8 cellular contexts compared by ENCODE assay signal in the genomic region with DNA sequence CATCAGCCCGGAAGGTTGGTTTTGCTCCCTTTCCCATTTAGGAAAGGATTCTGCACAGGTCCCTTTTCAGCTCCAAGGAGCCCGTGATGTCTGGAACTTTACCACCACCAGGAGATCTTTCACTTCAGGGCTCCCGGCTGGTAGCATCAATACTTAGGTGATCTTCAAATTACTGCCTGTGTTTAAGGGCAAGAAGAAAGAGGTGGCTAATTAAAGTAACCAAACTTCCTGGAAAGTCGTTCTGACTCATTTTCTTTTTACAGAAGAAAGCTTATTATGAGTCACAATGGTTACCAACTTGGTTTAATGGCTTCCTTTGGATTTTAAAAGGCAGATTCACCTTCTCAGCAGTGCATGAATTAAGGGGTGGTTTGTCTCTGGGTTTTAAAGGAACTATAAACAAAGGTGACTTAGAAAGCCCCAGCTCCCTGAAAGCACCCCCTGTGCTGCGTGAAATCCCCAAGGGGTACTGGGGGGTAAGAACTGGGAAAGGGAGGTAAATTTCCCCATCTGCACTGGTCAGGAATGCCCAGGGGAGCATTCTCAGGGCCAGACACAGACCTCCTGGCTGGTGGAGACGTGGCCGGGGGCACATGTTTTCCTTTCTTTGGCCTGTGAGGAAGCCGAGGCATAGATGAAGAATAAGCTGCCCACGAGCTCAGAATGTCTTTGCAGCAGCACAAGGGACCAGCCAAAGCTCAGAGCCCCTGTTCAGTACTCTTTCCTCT. TPM values are rescaled to one million over a fixed set of nuclear protein-coding genes. Genes with fewer than 3 reads are reported as not detected.
DNase-seq lines count a peak whose midpoint lies in the region; ATAC-seq and TF ChIP-seq lines count a peak whose summit lies in the region.

No MANE protein-coding gene starts in this region.

- no peak for TF ChIP-seq EP300 in suprapubic skin (IDR thresholded peaks at IDR 0.05)

- no peak overlapping the region for H3K4me3 ChIP-seq in GM23338
- no peak overlapping the region for H3K4me3 ChIP-seq in Loucy (ENCODE audit: low read length, poor library complexity, severe bottlenecking)
- no peak overlapping the region for H3K4me3 ChIP-seq in BE2C (ENCODE audit: low read depth, low read length)
- H3K4me3 ChIP-seq in suprapubic skin, result no peak overlapping the region

- WGBS in suprapubic skin, result 62% methylated on average over 9 of the region's 9 CpGs

- H3K36me3 ChIP-seq in GM23338 (ENCODE audit: insufficient read depth), result no peaks in the 10 kb centered on the region
- H3K36me3 ChIP-seq in Loucy (ENCODE audit: insufficient read depth, low read length), result no peaks in the 10 kb centered on the region
- no peaks in the 10 kb centered on the region for H3K36me3 ChIP-seq in BE2C
- no peaks in the 10 kb centered on the region for H3K36me3 ChIP-seq in suprapubic skin

- H4K20me1 ChIP-seq in GM23338 (replicated peaks; ENCODE audit: insufficient read depth) (no peaks in the 10 kb centered on the region), Loucy (ENCODE audit: insufficient read depth, low read length, poor library complexity, severe bottlenecking) (no peaks in the 10 kb centered on the region)

- no peak for TF ChIP-seq POLR2A in suprapubic skin (IDR thresholded peaks at IDR 0.05)

- H3K79me2 ChIP-seq in GM23338 (replicated peaks; ENCODE audit: insufficient read depth) (no peaks in the 10 kb centered on the region), Loucy (ENCODE audit: insufficient read depth, low read length) (no peaks in the 10 kb centered on the region)

- H3K9ac ChIP-seq in Loucy (ENCODE audit: low read depth, low read length, poor library complexity, severe bottlenecking), result no peak overlapping the region

- H3K9me3 ChIP-seq in Loucy (ENCODE audit: insufficient read depth, low read depth, low read length) (no peaks in the 10 kb centered on the region), BE2C (no peaks in the 10 kb centered on the region), suprapubic skin (no peaks in the 10 kb centered on the region)

- H2AFZ ChIP-seq in GM23338 (peak overlapping the region; percentile 35), Loucy (ENCODE audit: low read length) (no peak overlapping the region)

- no peak for TF ChIP-seq CTCF in GM23338 (conservative IDR thresholded peaks at IDR 0.05; ENCODE audit: low read depth in 2 of 2)
- TF ChIP-seq CTCF in Loucy (conservative IDR thresholded peaks at IDR 0.05; ENCODE audit: low read length), result no peak
- no peak for TF ChIP-seq CTCF in BE2C (IDR thresholded peaks at IDR 0.05; ENCODE audit: low read depth, low read length)
- TF ChIP-seq CTCF in suprapubic skin (IDR thresholded peaks at IDR 0.05), result no peak

- H3K9me3 Mint-ChIP-seq in GM23338, result no peaks in the 10 kb centered on the region

- DNase-seq in GM03348 (ENCODE audit: low spot score) (peak; percentile 45), GM23338 (ENCODE audit: low spot score) (no peak), epithelial cell of prostate (ENCODE audit: low read depth, low spot score) (peak; percentile 39), BE2C (no peak), suprapubic skin (ENCODE audit: low spot score in 2 of 2) (no peak), NCI-H1417 treated with DMSO at 0.1 percent for 48 hours (lab: John Stamatoyannopoulos, UW) (no peak)

- H3K4me2 ChIP-seq in GM23338 (peak overlapping the region; percentile 38), Loucy (ENCODE audit: low read depth, low read length, poor library complexity, severe bottlenecking) (peak overlapping the region; percentile 57)

- H3K27me3 ChIP-seq in GM23338 (ENCODE audit: insufficient read depth) (0 out of 2 replicates have a peak, but pooled peaks cover 4% of the 10 kb centered on the region), Loucy (ENCODE audit: insufficient read depth, low read length, poor library complexity, severe bottlenecking) (peaks cover 6% of the 10 kb centered on the region), BE2C (no peaks in the 10 kb centered on the region; the same call in 1 of the 2 replicates), suprapubic skin (peaks cover 2% of the 10 kb centered on the region)

- peak; percentile 50 for ATAC-seq in GM23338
- ATAC-seq in HG03135 (IDR thresholded peaks at IDR 0.05; ENCODE audit: unreplicated experiment), result no peak

- H3K27ac ChIP-seq in GM23338 (ENCODE audit: low read depth) (no peak overlapping the region; the same call in 1 of the 2 replicates), epithelial cell of prostate (no peak overlapping the region), suprapubic skin (no peak overlapping the region)

- H3K9me2 ChIP-seq in GM23338 (ENCODE audit: insufficient read depth) (no peaks in the 10 kb centered on the region), Loucy (replicated peaks; ENCODE audit: low read depth, low read length) (no peaks in the 10 kb centered on the region)

- H3F3A ChIP-seq in GM23338 (replicated peaks; ENCODE audit: low read depth) (0 out of 2 replicates have a peak, but pooled peaks cover 3% of the 10 kb centered on the region), Loucy (ENCODE audit: low read depth) (no peaks in the 10 kb centered on the region)

- H3K27me3 Mint-ChIP-seq in GM23338 (ENCODE audit: insufficient read depth, low read depth, poor library complexity), result peaks cover 15% of the 10 kb centered on the region

- no peaks in the 10 kb centered on the region; the same call in 2 of the 3 replicates for H3K36me3 Mint-ChIP-seq in GM23338 (ENCODE audit: low read depth)

- no peak overlapping the region for H3K4me3 Mint-ChIP-seq in GM23338

- H3K27ac Mint-ChIP-seq in GM23338, result no peak overlapping the region; the same call in 1 of the 2 replicates

- H3K4me1 Mint-ChIP-seq in GM23338, result peaks cover 51% of the 10 kb centered on the region

- peaks cover 42% of the 10 kb centered on the region for H3K4me1 ChIP-seq in GM23338 (ENCODE audit: insufficient read depth)
- peaks cover 12% of the 10 kb centered on the region for H3K4me1 ChIP-seq in Loucy (ENCODE audit: insufficient read depth, low read length, poor library complexity, severe bottlenecking)
- peaks cover 4% of the 10 kb centered on the region; the same call in 1 of the 2 replicates for H3K4me1 ChIP-seq in BE2C
- peaks cover 10% of the 10 kb centered on the region for H3K4me1 ChIP-seq in suprapubic skin

TF ChIP-seq in GM23338, 12 proteins besides CTCF, POLR2A, EP300 and RAD21 (continues in another document):
- TF ChIP-seq NANOG (IDR thresholded peaks at IDR 0.05; ENCODE audit: borderline replicate concordance) (no peak), EZH2phosphoT487 (IDR thresholded peaks at IDR 0.05; ENCODE audit: unreplicated experiment) (no peak)

RNA-seq across cellular contexts. Expression of a gene that starts 8.8 kb away (rescaled TPM):
- total RNA-seq in GM23338 (2014; rRNA removed; shearing (Covaris generic)), result 0.45 and 1.1 TPM in 2 replicates
- polyA plus RNA-seq in GM23338 (2016; fragmentation: Nextera tagmentation; extraction: Ambion mirVana), result 0.79 and 1.4 TPM in 2 replicates
- not detected for polyA plus RNA-seq in BE2C (2012; ENCODE audit: insufficient read depth, insufficient read length, low read depth)
- 100 to 1,000 TPM in 2 of 4 donors, 10 to 100 TPM in 2; 58.2 to 219 (median 105) TPM for total RNA-seq in suprapubic skin

RNA-seq across cellular contexts. Expression of a gene that starts 37.9 kb away (rescaled TPM):
- total RNA-seq in GM23338 (2014; rRNA removed; shearing (Covaris generic)), result 1.2 and 3.0 TPM in 2 replicates
- polyA plus RNA-seq in GM23338 (2016; fragmentation: Nextera tagmentation; extraction: Ambion mirVana), result 1.1 and 1.6 TPM in 2 replicates
- polyA plus RNA-seq in BE2C (2012; ENCODE audit: insufficient read depth, insufficient read length, low read depth), result 43.1 TPM
- 10 to 100 TPM in 3 of 4 donors, 1 to 10 TPM in 1; 5.0 to 13.0 (median 10.8) TPM for total RNA-seq in suprapubic skin

Comparison
In these comparisons a context has a peak if more than half of its experiments do, and no peak if none do; other contexts are left out.
1. DNase-seq: peak in GM03348 (single experiment) and epithelial cell of prostate (single experiment); none in GM23338 (single experiment), BE2C (single experiment), suprapubic skin (0 of 2) and NCI-H1417 treated with DMSO at 0.1 percent for 48 hours (single experiment).
2. RNA of a gene that starts 8.8 kb away (total RNA-seq): 58.2 to 219 TPM in suprapubic skin; 0.45 to 1.1 TPM in GM23338; every median in the first group is over 10 times any median in the second.